8 cellular contexts compared by ENCODE assay signal in the genomic region with DNA sequence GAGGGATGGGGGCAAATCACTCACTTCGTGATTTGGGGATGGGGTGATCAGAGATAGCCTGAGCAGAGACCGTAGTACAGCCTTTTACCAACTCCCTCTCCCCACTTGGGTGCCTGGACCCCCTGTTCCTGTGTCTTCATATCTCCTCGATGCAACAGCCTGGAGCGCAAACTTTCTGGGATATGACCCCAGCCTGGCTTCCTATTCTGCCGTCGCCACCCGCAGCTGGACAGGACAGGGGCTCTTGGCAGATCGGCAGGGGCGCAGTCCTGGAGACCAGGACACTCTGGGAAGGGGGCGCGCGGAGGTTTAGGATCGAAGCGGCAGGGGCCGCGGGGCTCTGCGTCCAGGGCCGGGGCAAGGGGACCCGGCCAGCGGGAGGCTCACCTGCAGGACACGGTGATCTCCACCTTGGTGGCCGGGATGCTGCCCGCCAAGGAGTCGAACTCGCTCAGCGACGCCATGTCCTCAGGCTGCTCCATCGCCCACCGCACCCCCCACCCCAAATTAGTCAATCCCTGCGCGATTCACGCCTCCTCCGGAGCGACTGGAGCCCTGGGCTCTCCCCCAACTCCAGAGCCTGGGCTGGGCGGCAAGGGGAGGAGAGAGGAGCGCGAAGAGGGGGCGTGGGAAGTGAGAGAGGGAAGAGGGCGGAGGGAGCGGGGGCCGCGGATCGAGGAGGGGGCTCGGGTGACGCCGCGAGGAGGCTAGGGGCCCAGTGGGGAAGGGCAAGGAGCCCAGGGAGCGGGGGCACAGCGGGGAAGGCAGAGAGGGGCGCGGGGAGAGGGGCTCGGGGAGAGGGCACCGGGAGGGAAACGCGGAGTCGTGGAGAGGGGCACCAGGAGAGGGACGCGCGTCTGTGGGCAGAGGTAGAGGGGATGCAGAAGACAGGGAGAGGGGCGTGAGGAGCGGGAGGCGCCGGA. TPM values are rescaled to one million over a fixed set of nuclear protein-coding genes. Genes with fewer than 3 reads are reported as not detected.
DNase-seq lines count a peak whose midpoint lies in the region; ATAC-seq, FAIRE-seq and TF ChIP-seq lines count a peak whose summit lies in the region.

TSS of gene CPNE5 (minus strand) at position 549 of the 923 bp plus-strand sequence. CDS start at position 482, 67 bp downstream.

- H3K27ac Mint-ChIP-seq in memory B cell = no peak within 1 kb of the TSS

- H3K36me3 Mint-ChIP-seq in memory B cell = no peaks in the 10 kb centered on the region

- CTCF ChIA-PET in AG04449 (lab: Yijun Ruan, JAX) = interaction anchor here (1.2 to 2.5 kb wide), 3 partner anchors 10 to 14 kb away, joined by 4 to 10 read pairs (median 6); no protein-coding TSS in a partner anchor

- no peaks in the 10 kb centered on the region for H3K9me3 ChIP-seq in HUES48 (ENCODE audit: control insufficient read depth, insufficient read depth, low read length)
- no peaks in the 10 kb centered on the region for H3K9me3 ChIP-seq in uterus

- intact Hi-C loops in uterus (cut with DNase I; ENCODE audit: low total_unique reads) = no loop called here

- H3K4me3 ChIP-seq in AG04449 (ENCODE audit: low read depth, low read length) = peak within 1 kb of the TSS; percentile 55
- peak within 1 kb of the TSS; percentile 68 for H3K4me3 ChIP-seq in HUES48 (ENCODE audit: low read depth, low read length)
- peak within 1 kb of the TSS; percentile 28 for H3K4me3 ChIP-seq in bronchial epithelial cell (ENCODE audit: low read depth, low read length)
- H3K4me3 ChIP-seq in uterus = peak within 1 kb of the TSS; percentile 45 to 46

- no peaks in the 10 kb centered on the region for H3K36me3 ChIP-seq in HUES48 (ENCODE audit: control insufficient read depth, insufficient read depth, low read length)
- H3K36me3 ChIP-seq in bronchial epithelial cell (ENCODE audit: control insufficient read depth, insufficient read depth, low read length) = no peaks in the 10 kb centered on the region
- no peaks in the 10 kb centered on the region for H3K36me3 ChIP-seq in uterus

- FAIRE-seq in bronchial epithelial cell (lab: Jason Lieb, UNC) = no peak

- peaks cover 6% of the 10 kb centered on the region; the same call in 1 of the 2 replicates for H3K4me1 ChIP-seq in HUES48 (ENCODE audit: control insufficient read depth, insufficient read depth, low read length)
- peaks cover 0 to 8% of the 10 kb centered on the region in 2 donors for H3K4me1 ChIP-seq in uterus

- no peak for TF ChIP-seq CTCF in AG04449 (IDR thresholded peaks at IDR 0.05; ENCODE audit: insufficient read depth, low read length, missing control alignments)
- no peak for TF ChIP-seq CTCF in bronchial epithelial cell (IDR thresholded peaks at IDR 0.05; ENCODE audit: insufficient read depth, low read length, severe bottlenecking)
- TF ChIP-seq CTCF in uterus (IDR thresholded peaks at IDR 0.05) = no peak

- POLR2A ChIA-PET in AG04449 (lab: Yijun Ruan, JAX) = no interaction called here

- peaks cover 19% of the 10 kb centered on the region for H3K27me3 Mint-ChIP-seq in memory B cell

- no peak for TF ChIP-seq POLR2A in uterus (IDR thresholded peaks at IDR 0.05)

- no peak within 1 kb of the TSS for H3K9ac ChIP-seq in HUES48 (ENCODE audit: low read depth, low read length)

- H3K27ac ChIP-seq in HUES48 (ENCODE audit: low read depth, low read length) = no peak within 1 kb of the TSS
- H3K27ac ChIP-seq in uterus = peak within 1 kb of the TSS; percentile 19 to 67

- no peak for ATAC-seq in memory B cell (ENCODE audit: low read depth)

- H3K27me3 ChIP-seq in HUES48 (ENCODE audit: control insufficient read depth, insufficient read depth, low read length) (peaks cover 64% of the 10 kb centered on the region), bronchial epithelial cell (ENCODE audit: control insufficient read depth, insufficient read depth, low read length) (peaks cover 24% of the 10 kb centered on the region), uterus (no peaks in the 10 kb centered on the region)

- no peaks in the 10 kb centered on the region for H3K9me3 Mint-ChIP-seq in memory B cell

- H3K4me3 Mint-ChIP-seq in memory B cell = peak within 1 kb of the TSS; percentile 76

- DNase-seq in AG04449 (ENCODE audit: low read depth, low spot score) (no peak), bronchial epithelial cell (ENCODE audit: low read depth) (no peak), memory B cell (ENCODE audit: low spot score in 2 of 2) (peak in 1 of 2 donors; percentile 33), uterus (peak in 1 of 2 donors; percentile 63), AG08395 (ENCODE audit: low spot score) (no peak), inferior parietal cortex (ENCODE audit: extremely low spot score) (no peak)
- no peak for DNase-seq in activated CD8-positive, alpha-beta memory T cell treated with anti-CD3 and anti-CD28 coated beads for 24 hours

- H3K4me1 Mint-ChIP-seq in memory B cell = peaks cover 6% of the 10 kb centered on the region

RNA-seq across cellular contexts. Expression of gene CPNE5, which starts in this region (rescaled TPM):
- total RNA-seq in bronchial epithelial cell = not detected in 2 replicates
- 10 to 100 TPM in 3 of 4 donors, 1 to 10 TPM in 1; 9.5 to 33.8 (median 12.2) TPM for total RNA-seq in uterus

Comparison
In these comparisons a context has a peak if more than half of its experiments do, and no peak if none do; other contexts are left out.
1. RNA of gene CPNE5 (total RNA-seq): 9.5 to 33.8 TPM in uterus; not detected in bronchial epithelial cell; every median in the first group is over 10 times any median in the second.
2. Peak in every context shown above with its lines, with median percentiles within 50 percentile points of each other: H3K4me3 ChIP-seq.